In the genomic region with DNA sequence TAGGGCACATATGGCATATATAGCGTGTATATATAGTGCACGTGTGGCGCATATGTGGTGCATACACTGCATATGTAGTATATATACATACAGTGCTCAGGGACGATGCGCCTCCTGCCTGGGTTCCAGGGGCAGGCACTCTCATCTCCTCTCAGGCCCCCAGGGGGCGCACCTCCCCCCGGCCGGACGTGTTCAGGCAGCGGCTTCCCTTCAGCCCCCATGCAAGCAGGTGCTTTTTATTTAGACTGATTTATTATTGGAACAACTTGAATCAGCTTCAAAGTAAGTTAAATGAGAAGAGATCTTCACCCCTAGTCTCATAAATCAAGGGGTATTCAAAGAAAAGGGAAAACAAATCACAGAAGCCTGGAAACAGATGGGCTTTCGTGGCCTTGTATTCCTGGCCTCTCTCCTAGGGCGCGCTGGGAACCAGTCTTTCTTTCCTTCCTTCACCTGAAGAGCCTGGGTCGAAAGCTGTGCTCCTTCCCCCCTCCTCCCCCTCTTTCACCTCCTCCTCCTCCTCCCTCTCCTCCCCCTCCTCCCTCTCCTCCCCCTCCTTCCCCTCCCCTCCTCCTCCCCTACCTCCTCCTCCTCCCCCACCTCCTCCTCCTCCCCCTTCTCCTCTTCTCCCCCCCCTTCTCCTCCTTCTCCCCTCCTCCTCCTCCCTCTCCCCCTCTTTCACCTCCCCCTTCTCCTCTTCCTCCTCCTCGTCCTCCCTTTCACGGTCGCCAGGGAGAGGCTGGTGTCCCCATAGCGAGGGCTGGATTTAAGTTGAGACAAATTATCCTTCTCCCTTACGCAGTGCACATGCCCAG, we compare ENCODE assay signal across 8 cellular contexts.
DNase-seq lines count a peak whose midpoint lies in the region; ATAC-seq and TF ChIP-seq lines count a peak whose summit lies in the region.

No MANE protein-coding gene starts in this region.

- peak in 2 of 4 experiments; percentile 38 to 42 for TF ChIP-seq CTCF in sigmoid colon (IDR thresholded peaks at IDR 0.05)

- TF ChIP-seq POLR2A in sigmoid colon (IDR thresholded peaks at IDR 0.05): no peak

- peaks cover 0 to 9% (median 6%) of the 10 kb centered on the region in 4 donors for H3K4me1 ChIP-seq in sigmoid colon

- peaks cover 7% of the 10 kb centered on the region for H3K27me3 ChIP-seq in MG63
- peaks cover 2 to 68% (median 18%) of the 10 kb centered on the region in 3 donors for H3K27me3 ChIP-seq in sigmoid colon

- H3K9me3 ChIP-seq in MG63 (no peaks in the 10 kb centered on the region), sigmoid colon (no peaks in the 10 kb centered on the region)

- no peak overlapping the region for H3K4me3 ChIP-seq in MG63
- H3K4me3 ChIP-seq in sigmoid colon: no peak overlapping the region

- H3K27ac ChIP-seq in sigmoid colon: no peak overlapping the region

- intact Hi-C loops in sigmoid colon (cut with DNase I): loop anchor here (5.0 kb wide), 1 partner anchor 305 kb away; no protein-coding TSS in a partner anchor

- DNase-seq in DMS79 treated with DMSO at 0.1 percent for 48 hours (lab: John Stamatoyannopoulos, UW): peak; percentile 79
- DNase-seq in MG63: peak; percentile 40
- peak; percentile 38 to 67 (median 59) for DNase-seq in activated naive CD4-positive, alpha-beta T cell (lab: John Stamatoyannopoulos, UW)
- peak; percentile 85 for DNase-seq in iPS-NIHi11 (ENCODE audit: low spot score)
- peak; percentile 56 to 71 for DNase-seq in stimulated activated CD4-positive, alpha-beta T cell treated with anti-CD3 and anti-CD28 coated beads, Interleukin-4, amount 100 ng/mL, for 48 hours (ENCODE audit: low read depth in 2 of 2)
- no peak for DNase-seq in sigmoid colon

- no peaks in the 10 kb centered on the region for H3K36me3 ChIP-seq in MG63
- H3K36me3 ChIP-seq in sigmoid colon: no peaks in the 10 kb centered on the region

- peak; percentile 87 for ATAC-seq in SK-N-SH treated with all-trans-retinoic acid at 6 μM for 48 hours
- no peak for ATAC-seq in HG02938 (IDR thresholded peaks at IDR 0.05; ENCODE audit: unreplicated experiment)

- 37 to 42% methylated on average over 19 of the region's 19 CpGs for WGBS in sigmoid colon, 2 donors

- TF ChIP-seq EP300 in sigmoid colon (IDR thresholded peaks at IDR 0.05): no peak

TF ChIP-seq in SK-N-SH treated with all-trans-retinoic acid at 6 μM for 48 hours, 23 proteins besides CTCF, POLR2A, EP300 and RAD21:
- TF ChIP-seq TCF4 (CRISPR knock-in tag; IDR thresholded peaks at IDR 0.05; ENCODE audit: borderline replicate concordance) (peak; percentile 19; the same call in 1 of the 2 replicates), RARB (CRISPR knock-in tag; IDR thresholded peaks at IDR 0.05) (no peak)
